Comparison of ENCODE assay signal across 19 cellular contexts in the genomic region with DNA sequence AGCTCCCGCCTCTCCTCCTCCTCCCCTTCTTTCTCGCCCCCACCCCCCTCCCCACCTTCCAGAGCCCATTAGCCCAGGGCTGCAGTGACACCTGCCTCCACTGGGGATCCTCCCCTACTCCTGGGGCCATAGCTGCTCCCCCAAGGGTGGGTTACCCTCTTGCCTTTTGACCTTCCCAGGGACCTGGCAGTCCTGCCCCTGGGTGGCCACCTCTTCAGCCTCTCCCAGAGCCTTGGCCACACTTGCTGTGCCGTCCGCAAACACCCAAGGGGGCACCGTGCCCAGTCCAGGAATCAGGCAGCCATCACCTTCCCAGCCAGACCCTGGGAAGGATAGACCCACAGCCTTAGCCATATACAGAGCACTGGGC. TPM values are rescaled to one million over a fixed set of nuclear protein-coding genes. Genes with fewer than 3 reads are reported as not detected.
A peak's percentile ranks its signal among the peaks of the same experiment; 100 is the strongest.
DNase-seq lines count a peak whose midpoint lies in the region; ATAC-seq, FAIRE-seq and TF ChIP-seq lines count a peak whose summit lies in the region.
"Had no signal": no experiment of that assay in that cellular context is flagged by ENCODE, and none has a peak within 500 bp of the region (broad histone marks: within the 10 kb centered on the region; RNA-seq: fewer than 3 reads in every experiment).

No MANE protein-coding gene starts in this region.

- H4K5ac ChIP-seq in H1 (ENCODE audit: insufficient read length, low read depth, low read length) = no peak overlapping the region

- CTCF ChIA-PET in H1 (lab: Charles Lee; ENCODE audit: partially characterized antibody) = interaction anchor here (0.6 to 4.9 kb wide), 28 partner anchors 8 to 126 kb away, joined by 3 to 72 read pairs (median 5); a partner anchor contains a TSS

- H3K4me2 ChIP-seq in H1 (ENCODE audit: insufficient read depth in 1 of 2, low read depth in 2 of 2, low read length in 2 of 2) (peak overlapping the region; percentile 25 to 39; a peak in 2 of 4 replicates), neuronal stem cell (ENCODE audit: insufficient read depth, low read length, poor library complexity, severe bottlenecking) (no peak overlapping the region)

- H3K9me3 ChIP-seq in H1 (ENCODE audit: insufficient read depth in 2 of 2, low read depth in 1 of 2, low read length in 1 of 2) (no peaks in the 10 kb centered on the region), neuronal stem cell (replicated peaks in 1 of 2; ENCODE audit: control insufficient read depth in 2 of 2, insufficient read depth in 1 of 2, low read depth in 1 of 2, low read length in 2 of 2) (no peaks in the 10 kb centered on the region), aorta (ENCODE audit: control insufficient read depth, low read length) (no peaks in the 10 kb centered on the region)
- H3K9me3 ChIP-seq: BE2C, body of pancreas, HAP-1, prostate gland, vagina had no signal

- H3K14ac ChIP-seq in H1 (ENCODE audit: insufficient read length) (no peak overlapping the region), neuronal stem cell (ENCODE audit: low read length) (no peak overlapping the region)

- POLR2A ChIA-PET in H1 (lab: Charles Lee; ENCODE audit: partially characterized antibody) = interaction anchor here (0.8 to 10.0 kb wide), 7 partner anchors 11 to 69 kb away, joined by 3 to 72 read pairs (median 6); a partner anchor contains a TSS

- no peak overlapping the region for H4K8ac ChIP-seq in H1 (ENCODE audit: extremely low read depth, insufficient read depth, low read length)
- no peak overlapping the region for H4K8ac ChIP-seq in neuronal stem cell (ENCODE audit: low read depth, low read length)

- no peak overlapping the region for H2BK5ac ChIP-seq in H1 (ENCODE audit: low read depth, low read length)
- H2BK5ac ChIP-seq in neuronal stem cell (ENCODE audit: low read length) = no peak overlapping the region

- no peaks in the 10 kb centered on the region for H4K20me1 ChIP-seq in H1 (replicated peaks in 1 of 2; ENCODE audit: control insufficient read depth in 1 of 2, insufficient read depth in 2 of 2, low read length in 2 of 2)

- H3K4ac ChIP-seq in H1 (replicated peaks; ENCODE audit: insufficient read length, low read depth, low read length) (no peak overlapping the region), neuronal stem cell (ENCODE audit: low read length) (no peak overlapping the region)

- H2BK20ac ChIP-seq in H1 (ENCODE audit: low read length) = peak overlapping the region; percentile 48; the same call in 1 of the 2 replicates

- H3K4me1 ChIP-seq in H1 (replicated peaks in 1 of 4; ENCODE audit: control insufficient read depth in 3 of 4, insufficient read depth in 4 of 4, low read length in 3 of 4) (peaks cover 0 to 9% (median 5%) of the 10 kb centered on the region in 4 experiments; a peak in 6 of 7 replicates), neuronal stem cell (ENCODE audit: control insufficient read depth in 2 of 2, insufficient read depth in 1 of 2, low read depth in 1 of 2, low read length in 2 of 2) (peaks cover 0 to 2% of the 10 kb centered on the region in 2 donors), aorta (ENCODE audit: control insufficient read depth in 1 of 2, insufficient read depth in 2 of 2, low read length in 2 of 2) (no peaks in the 10 kb centered on the region)
- H3K4me1 ChIP-seq: BE2C, HAP-1, heart left ventricle, prostate gland, vagina had no signal

- H2AK5ac ChIP-seq in H1 (ENCODE audit: low read depth, low read length) = no peak overlapping the region
- H2AK5ac ChIP-seq in neuronal stem cell (ENCODE audit: low read depth, low read length) = peak overlapping the region; percentile 1

- intact Hi-C loops in left ventricle myocardium superior (cut with micrococcal nuclease) (loop anchor here (10.0 kb wide), 1 partner anchor 1956 kb away; no protein-coding TSS in a partner anchor), Right ventricle myocardium inferior (cut with DNase I) (loop anchor here (1.0 kb wide), 1 partner anchor 44 kb away; no protein-coding TSS in a partner anchor), aorta (cut with DNase I) (loop anchor here (1.0 to 2.0 kb wide), 2 partner anchors 44 to 46 kb away; no protein-coding TSS in a partner anchor), lower leg skin (cut with DNase I; ENCODE audit: low total_unique reads) (no loop called here)

- TF ChIP-seq POLR2A in H1 (IDR thresholded peaks at IDR 0.05; ENCODE audit: control extremely low read depth in 1 of 2, low read depth in 2 of 2, low read length in 2 of 2) = no peak
- no peak for TF ChIP-seq POLR2A in lower leg skin (IDR thresholded peaks at IDR 0.05)

- FAIRE-seq in H1 (lab: Jason Lieb, UNC) = no peak

- H3K56ac ChIP-seq in H1 (replicated peaks; ENCODE audit: insufficient read length, low read depth, low read length) = no peak overlapping the region

- ATAC-seq in left ventricle myocardium superior (no peak), Right ventricle myocardium inferior (no peak), aorta (ENCODE audit: low FRiP score) (no peak)

- DNase-seq in left ventricle myocardium superior (peak; percentile 23), Right ventricle myocardium inferior (ENCODE audit: missing footprints) (no peak), H1 (ENCODE audit: low read depth in 1 of 2, low spot score in 2 of 2) (peak in 1 of 2 experiments; percentile 62), neuronal stem cell (ENCODE audit: low spot score) (no peak), aorta (peak; percentile 36 to 39), lower leg skin (ENCODE audit: low spot score in 2 of 2) (no peak)
- no peak for DNase-seq in stimulated activated CD4-positive, alpha-beta T cell treated with anti-CD3 and anti-CD28 coated beads, Interleukin-4, amount 100 ng/mL, for 24 hours
- no peak for DNase-seq in activated CD4-positive, alpha-beta T cell treated with anti-CD3 and anti-CD28 coated beads for 4 hours
- DNase-seq: GF-D8, NCI-H2227 treated with DMSO at 0.1 percent for 48 hours had no signal

- 0 out of 2 replicates have a peak, but pooled peaks cover 3% of the 10 kb centered on the region for H3K23me2 ChIP-seq in H1 (ENCODE audit: low read depth, low read length)

- H3K18ac ChIP-seq in H1 (ENCODE audit: extremely low read depth, low read length) (peak overlapping the region; percentile 78), neuronal stem cell (ENCODE audit: low read length) (peak overlapping the region; percentile 23)

- TF ChIP-seq CTCF in H1 (IDR thresholded peaks at IDR 0.05; ENCODE audit: control extremely low read depth in 1 of 3, insufficient read depth in 1 of 3, low read depth in 1 of 3, low read length in 3 of 3) (peak in 2 of 3 experiments; percentile 33 to 48; a peak in 3 of 4 replicates), lower leg skin (IDR thresholded peaks at IDR 0.05) (no peak)

- H3K36me3 ChIP-seq in H1 (ENCODE audit: control insufficient read depth in 2 of 4, insufficient read depth in 4 of 4, low read length in 3 of 4) (no peaks in the 10 kb centered on the region), neuronal stem cell (replicated peaks in 1 of 2; ENCODE audit: control insufficient read depth in 2 of 2, insufficient read depth in 2 of 2, low read length in 2 of 2) (no peaks in the 10 kb centered on the region), aorta (ENCODE audit: control insufficient read depth in 1 of 2, insufficient read depth in 2 of 2, low read length in 1 of 2) (no peaks in the 10 kb centered on the region)
- H3K36me3 ChIP-seq: BE2C, HAP-1, heart left ventricle, prostate gland, vagina had no signal

- H2BK12ac ChIP-seq in H1 (ENCODE audit: low read depth, low read length) (peak overlapping the region; percentile 60; the same call in 1 of the 2 replicates), neuronal stem cell (ENCODE audit: low read length) (no peak overlapping the region)

- H3K27ac ChIP-seq in H1 (ENCODE audit: low read depth, low read length) = no peak overlapping the region
- no peak overlapping the region for H3K27ac ChIP-seq in neuronal stem cell (replicated peaks; ENCODE audit: low read length)
- no peak overlapping the region for H3K27ac ChIP-seq in aorta (ENCODE audit: low read depth in 1 of 2, low read length in 2 of 2)
- H3K27ac ChIP-seq: body of pancreas, heart left ventricle, prostate gland, vagina had no signal

- 85% methylated on average over 3 of the region's 5 CpGs; no CpG with 5 or more reads in 1 of the 2 experiments for WGBS in H1 (ENCODE audit: extremely low coverage in 1 of 2, insufficient coverage in 1 of 2, insufficient read length in 1 of 2, insufficient replicate concordance in 2 of 2, low coverage in 1 of 2, low lambda C conversion rate in 2 of 2, missing lambda C conversion rate in 1 of 2), 2 experiments
- no CpG with 5 or more reads among the region's 5 CpGs for WGBS in neuronal stem cell (ENCODE audit: extremely low coverage in 2 of 2, insufficient read length in 2 of 2, insufficient replicate concordance in 1 of 2), 2 donors
- WGBS in aorta, 2 donors = 36 to 39% methylated on average over 5 of the region's 5 CpGs
- 54 to 56% methylated on average over 5 of the region's 5 CpGs for WGBS in lower leg skin, 2 donors

- no peak overlapping the region for H2AFZ ChIP-seq in H1 (ENCODE audit: low read length)
- H2AFZ ChIP-seq in neuronal stem cell (ENCODE audit: low read length) = no peak overlapping the region

- H3K4me3 ChIP-seq in H1 (ENCODE audit: extremely low read depth in 1 of 4, insufficient read depth in 2 of 4, low read depth in 3 of 4, low read length in 4 of 4) (peak overlapping the region in 1 of 4 experiments; percentile 47; a peak in 1 of 8 replicates), neuronal stem cell (ENCODE audit: low read length in 2 of 2) (no peak overlapping the region), aorta (ENCODE audit: low read length in 2 of 2) (no peak overlapping the region), lower leg skin (ENCODE audit: low read depth, poor library complexity, severe bottlenecking) (no peak overlapping the region)
- H3K4me3 ChIP-seq: body of pancreas, HAP-1, heart left ventricle, prostate gland, vagina had no signal

- H3K79me1 ChIP-seq in H1 (ENCODE audit: low read depth, low read length) (no peaks in the 10 kb centered on the region), neuronal stem cell (ENCODE audit: low read depth, low read length) (no peaks in the 10 kb centered on the region)

- no peaks in the 10 kb centered on the region for H3K27me3 ChIP-seq in H1 (replicated peaks in 1 of 4; ENCODE audit: control insufficient read depth in 3 of 4, extremely low read depth in 1 of 4, insufficient read depth in 3 of 4, low read length in 3 of 4)
- H3K27me3 ChIP-seq in neuronal stem cell (ENCODE audit: control insufficient read depth in 3 of 3, insufficient read depth in 3 of 3, low read depth in 1 of 3, low read length in 3 of 3) = no peaks in the 10 kb centered on the region
- no peaks in the 10 kb centered on the region for H3K27me3 ChIP-seq in aorta (ENCODE audit: control insufficient read depth in 1 of 2, insufficient read depth in 2 of 2, low read length in 1 of 2)
- H3K27me3 ChIP-seq: BE2C, body of pancreas, vagina had no signal

- H2BK120ac ChIP-seq in H1 (replicated peaks; ENCODE audit: low read depth, low read length) (no peak overlapping the region), neuronal stem cell (ENCODE audit: low read depth, low read length) (no peak overlapping the region)

- peak in 1 of 2 experiments; percentile 13; a peak in 1 of 4 replicates for TF ChIP-seq RAD21 in H1 (IDR thresholded peaks at IDR 0.05 in 1 of 2, conservative IDR thresholded peaks at IDR 0.05 in 1 of 2; ENCODE audit: low read depth in 2 of 2, low read length in 2 of 2)

- H3K23ac ChIP-seq in H1 (ENCODE audit: insufficient read length) (no peak overlapping the region), neuronal stem cell (ENCODE audit: low read depth, low read length, poor library complexity) (no peak overlapping the region)

- no peaks in the 10 kb centered on the region for H3K79me2 ChIP-seq in H1 (ENCODE audit: control insufficient read depth in 1 of 2, insufficient read depth in 2 of 2, low read length in 2 of 2)

- H3K9ac ChIP-seq in H1 (replicated peaks in 1 of 4; ENCODE audit: extremely low read depth in 1 of 4, low read depth in 3 of 4, low read length in 3 of 4) (no peak overlapping the region), neuronal stem cell (ENCODE audit: low read depth, low read length, poor library complexity) (no peak overlapping the region)

- H2BK15ac ChIP-seq in H1 (ENCODE audit: low read length) (0 out of 2 replicates have a peak overlapping the region, but pooled peaks have one; percentile 72), neuronal stem cell (ENCODE audit: low read length) (peak overlapping the region; percentile 82)

- TF ChIP-seq EP300 in H1 (IDR thresholded peaks at IDR 0.05; ENCODE audit: borderline replicate concordance in 1 of 2, low read depth in 2 of 2, low read length in 2 of 2) = no peak

- H4K91ac ChIP-seq in H1 (replicated peaks; ENCODE audit: insufficient read length, low read length) (no peak overlapping the region), neuronal stem cell (ENCODE audit: low read depth, low read length, poor library complexity) (no peak overlapping the region)

RNA-seq across cellular contexts. Expression of a gene that starts 19.8 kb away (rescaled TPM):
- total RNA-seq in left ventricle myocardium superior = not detected
- not detected for total RNA-seq in Right ventricle myocardium inferior
- 28.0 TPM in 2 replicates for total RNA-seq in H1 (2021; fragmentation: NEBNext Ultra II Directional; extraction: Animal tissue kit (Norgen Biotek cat#: 25700))
- 69.3 and 112 TPM in 2 replicates for polyA plus RNA-seq in H1 (2011; rRNA removed)
- 77.0 TPM for polyA plus RNA-seq in H1 (2011; cell fraction: cytosol; rRNA removed)
- polyA plus RNA-seq in H1 (2011; cell fraction: nucleus; rRNA removed) = 68.1 TPM
- 23.8 to 46.5 TPM (median 45.3 TPM) in 4 replicates for polyA plus RNA-seq in H1 (2012, experiment 1 of 2)
- 45.3 TPM for polyA plus RNA-seq in H1 (2012, experiment 2 of 2)
- 57.8 TPM for polyA plus RNA-seq in H1 (2013, experiment 1 of 2)
- 59.7 TPM for polyA plus RNA-seq in H1 (2013, experiment 2 of 2)
- 30.3 and 31.4 TPM in 2 replicates for polyA minus RNA-seq in H1 (2011; rRNA and poly(A)+ RNA removed)
- 33.1 TPM for polyA minus RNA-seq in H1 (2011; cell fraction: cytosol; rRNA and poly(A)+ RNA removed)
- 34.6 TPM for polyA minus RNA-seq in H1 (2011; cell fraction: nucleus; rRNA and poly(A)+ RNA removed)
- polyA plus RNA-seq in neuronal stem cell (2013, experiment 1 of 2) = 4.1 TPM
- polyA plus RNA-seq in neuronal stem cell (2013, experiment 2 of 2) = 4.0 TPM
- total RNA-seq in aorta = under 1 TPM; 0.19 to 0.84 TPM
- polyA plus RNA-seq in aorta = 10 to 100 TPM in 1 of 2 donors, under 1 TPM in 1; 0.69 to 16.9 TPM
- total RNA-seq in lower leg skin = 100 to 1,000 TPM; 208 to 533 (median 298) TPM

RNA-seq across cellular contexts. Expression of a gene that starts 31.3 kb away (rescaled TPM):
- total RNA-seq in left ventricle myocardium superior = 0.27 TPM
- 0.27 TPM for total RNA-seq in Right ventricle myocardium inferior
- total RNA-seq in H1 (2021; fragmentation: NEBNext Ultra II Directional; extraction: Animal tissue kit (Norgen Biotek cat#: 25700)) = 5.6 and 6.2 TPM in 2 replicates
- 12.0 and 21.6 TPM in 2 replicates for polyA plus RNA-seq in H1 (2011; rRNA removed)
- polyA plus RNA-seq in H1 (2011; cell fraction: cytosol; rRNA removed) = 14.6 TPM
- 19.1 TPM for polyA plus RNA-seq in H1 (2011; cell fraction: nucleus; rRNA removed)
- polyA plus RNA-seq in H1 (2012, experiment 1 of 2) = 4.4 to 11.8 TPM (median 8.7 TPM) in 4 replicates
- polyA plus RNA-seq in H1 (2012, experiment 2 of 2) = 5.8 TPM
- 3.1 TPM for polyA plus RNA-seq in H1 (2013, experiment 1 of 2)
- polyA plus RNA-seq in H1 (2013, experiment 2 of 2) = 2.6 TPM
- polyA minus RNA-seq in H1 (2011; rRNA and poly(A)+ RNA removed) = 3.9 and 8.7 TPM in 2 replicates
- 5.5 TPM for polyA minus RNA-seq in H1 (2011; cell fraction: cytosol; rRNA and poly(A)+ RNA removed)
- 14.0 TPM for polyA minus RNA-seq in H1 (2011; cell fraction: nucleus; rRNA and poly(A)+ RNA removed)
- 2.8 TPM for polyA plus RNA-seq in neuronal stem cell (2013, experiment 1 of 2)
- polyA plus RNA-seq in neuronal stem cell (2013, experiment 2 of 2) = 3.3 TPM
- total RNA-seq in aorta = 1 to 10 TPM; 1.3 to 7.4 TPM
- polyA plus RNA-seq in aorta = 1 to 10 TPM in 1 of 2 donors, not detected in 1; 5.3 TPM
- 1 to 10 TPM; 2.0 to 7.4 (median 4.3) TPM for total RNA-seq in lower leg skin
- total RNA-seq: A673, vagina had no signal

RNA-seq across cellular contexts. Expression of a gene that starts 40.9 kb away (rescaled TPM):
- total RNA-seq in left ventricle myocardium superior = not detected
- not detected for total RNA-seq in Right ventricle myocardium inferior
- total RNA-seq in H1 (2021; fragmentation: NEBNext Ultra II Directional; extraction: Animal tissue kit (Norgen Biotek cat#: 25700)) = 19.1 and 20.8 TPM in 2 replicates
- polyA plus RNA-seq in H1 (2011; rRNA removed) = 65.2 and 91.2 TPM in 2 replicates
- polyA plus RNA-seq in H1 (2011; cell fraction: cytosol; rRNA removed) = 58.8 TPM
- 34.8 TPM for polyA plus RNA-seq in H1 (2011; cell fraction: nucleus; rRNA removed)
- 9.8 to 35.8 TPM (median 30.8 TPM) in 4 replicates for polyA plus RNA-seq in H1 (2012, experiment 1 of 2)
- polyA plus RNA-seq in H1 (2012, experiment 2 of 2) = 21.8 TPM
- polyA plus RNA-seq in H1 (2013, experiment 1 of 2) = 21.4 TPM
- polyA plus RNA-seq in H1 (2013, experiment 2 of 2) = 23.6 TPM
- polyA minus RNA-seq in H1 (2011; rRNA and poly(A)+ RNA removed) = 9.0 and 10.2 TPM in 2 replicates
- 22.8 TPM for polyA minus RNA-seq in H1 (2011; cell fraction: cytosol; rRNA and poly(A)+ RNA removed)
- 20.8 TPM for polyA minus RNA-seq in H1 (2011; cell fraction: nucleus; rRNA and poly(A)+ RNA removed)
- 13.8 TPM for polyA plus RNA-seq in neuronal stem cell (2013, experiment 1 of 2)
- 13.7 TPM for polyA plus RNA-seq in neuronal stem cell (2013, experiment 2 of 2)
- not detected for total RNA-seq in aorta
- polyA plus RNA-seq in aorta = 10 to 100 TPM in 1 of 2 donors, 1 to 10 TPM in 1; 1.3 to 17.4 TPM
- 10 to 100 TPM; 11.8 to 24.3 (median 19.3) TPM for total RNA-seq in lower leg skin
- total RNA-seq: A673, fibroblast of villous mesenchyme, heart left ventricle, vagina had no signal

RNA-seq across cellular contexts. Expression of a gene that starts 50.0 kb away (rescaled TPM):
- total RNA-seq in left ventricle myocardium superior = not detected
- not detected for total RNA-seq in Right ventricle myocardium inferior
- total RNA-seq in H1 (2021; fragmentation: NEBNext Ultra II Directional; extraction: Animal tissue kit (Norgen Biotek cat#: 25700)) = not detected in 2 replicates
- 0.26 and 0.33 TPM in 2 replicates for polyA plus RNA-seq in H1 (2011; rRNA removed)
- not detected for polyA plus RNA-seq in H1 (2011; cell fraction: cytosol; rRNA removed)
- polyA plus RNA-seq in H1 (2011; cell fraction: nucleus; rRNA removed) = not detected
- 0.23 TPM in 1 of 4 replicates, not detected in the others for polyA plus RNA-seq in H1 (2012, experiment 1 of 2)
- not detected for polyA plus RNA-seq in H1 (2012, experiment 2 of 2)
- 0.16 TPM for polyA plus RNA-seq in H1 (2013, experiment 1 of 2)
- not detected for polyA plus RNA-seq in H1 (2013, experiment 2 of 2)
- not detected in 2 replicates for polyA minus RNA-seq in H1 (2011; rRNA and poly(A)+ RNA removed)
- polyA minus RNA-seq in H1 (2011; cell fraction: cytosol; rRNA and poly(A)+ RNA removed) = not detected
- not detected for polyA minus RNA-seq in H1 (2011; cell fraction: nucleus; rRNA and poly(A)+ RNA removed)
- polyA plus RNA-seq in neuronal stem cell (2013, experiment 1 of 2) = not detected
- polyA plus RNA-seq in neuronal stem cell (2013, experiment 2 of 2) = 0.04 TPM
- not detected for total RNA-seq in aorta
- not detected for polyA plus RNA-seq in aorta
- total RNA-seq in lower leg skin = not detected
- total RNA-seq: A673, body of pancreas, fibroblast of villous mesenchyme, heart left ventricle, neural crest cell, vagina had no signal
- polyA plus RNA-seq: heart left ventricle had no signal

Comparison
In these comparisons a context has a peak if more than half of its experiments do, and no peak if none do; other contexts are left out.
1. DNase-seq: peak in left ventricle myocardium superior (single experiment) and aorta (2 of 2); none in Right ventricle myocardium inferior (single experiment), neuronal stem cell (single experiment), lower leg skin (0 of 2), stimulated activated CD4-positive, alpha-beta T cell treated with anti-CD3 and anti-CD28 coated beads, Interleukin-4, amount 100 ng/mL, for 24 hours (single experiment) and activated CD4-positive, alpha-beta T cell treated with anti-CD3 and anti-CD28 coated beads for 4 hours (0 of 2).
2. CTCF ChIP-seq: peak in H1 (2 of 3); none in lower leg skin (0 of 3).
3. RNA of a gene that starts 19.8 kb away (total RNA-seq): 208 to 533 TPM in lower leg skin and 28.0 TPM in H1; 0.19 to 0.84 TPM in aorta, not detected in Right ventricle myocardium inferior (single experiment) and not detected in left ventricle myocardium superior (single experiment); every median in the first group is over 10 times any median in the second.
4. RNA of a gene that starts 40.9 kb away (total RNA-seq): 11.8 to 24.3 TPM in lower leg skin and 19.1 to 20.8 TPM in H1; not detected in aorta, not detected in left ventricle myocardium superior (single experiment) and not detected in Right ventricle myocardium inferior (single experiment); every median in the first group is over 10 times any median in the second.